Comparison of ENCODE assay signal across 8 cellular contexts in the genomic region with DNA sequence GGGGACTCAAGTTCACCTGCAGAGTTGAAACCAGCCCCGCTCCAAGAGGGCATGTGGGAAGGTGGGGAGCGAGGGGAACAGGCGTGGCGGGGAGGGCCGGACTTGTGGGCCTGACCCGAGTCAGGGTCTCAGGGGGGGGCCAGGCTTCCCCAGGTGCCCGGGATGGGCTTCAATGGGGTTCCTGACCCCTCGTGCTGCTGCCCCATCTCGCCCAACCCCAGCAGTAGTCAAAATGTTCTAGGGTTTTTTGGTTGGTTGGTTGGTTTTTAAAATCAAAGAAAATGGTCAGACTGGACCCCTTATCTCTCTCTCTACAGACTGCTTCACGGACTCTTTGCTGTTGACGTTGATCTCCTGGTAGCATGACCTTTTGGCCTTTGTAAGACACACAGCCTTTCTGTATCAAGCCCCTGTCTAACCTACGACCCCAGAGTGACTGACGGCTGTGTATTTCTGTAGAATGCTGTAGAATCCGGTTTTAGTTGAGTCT.
DNase-seq lines count a peak whose midpoint lies in the region; ATAC-seq and TF ChIP-seq lines count a peak whose summit lies in the region.

No MANE protein-coding gene starts in this region.

- H3K4me1 ChIP-seq in skeletal muscle satellite cell (ENCODE audit: control insufficient read depth, insufficient read depth, low read length) = peaks cover 20% of the 10 kb centered on the region

- H3K4me2 ChIP-seq in skeletal muscle satellite cell (ENCODE audit: low read length) = peak overlapping the region; percentile 82

- intact Hi-C loops in Right ventricle myocardium superior (cut with DNase I) = no loop called here

- DNase-seq in H7 = peak; percentile 70
- DNase-seq in Right ventricle myocardium superior = peak; percentile 38
- DNase-seq in NCI-H1930 (lab: John Stamatoyannopoulos, UW) = no peak
- no peak for DNase-seq in GF-D8 (lab: John Stamatoyannopoulos, UW)
- no peak for DNase-seq in SIG-M5 (lab: John Stamatoyannopoulos, UW)

- H3K9ac ChIP-seq in skeletal muscle satellite cell (ENCODE audit: low read depth, low read length) = peak overlapping the region; percentile 88

- H3K9me3 ChIP-seq in skeletal muscle satellite cell (replicated peaks; ENCODE audit: low read length) = no peaks in the 10 kb centered on the region

- H3K27me3 ChIP-seq in H7 (ENCODE audit: control insufficient read depth, insufficient read depth, low read length) (no peaks in the 10 kb centered on the region), skeletal muscle satellite cell (ENCODE audit: control insufficient read depth, insufficient read depth, low read length) (peaks cover 6% of the 10 kb centered on the region)

- H3K36me3 ChIP-seq in H7 (replicated peaks; ENCODE audit: control insufficient read depth, insufficient read depth, low read length) (no peaks in the 10 kb centered on the region), skeletal muscle satellite cell (ENCODE audit: insufficient read depth, low read length) (no peaks in the 10 kb centered on the region)

- TF ChIP-seq CTCF in WI38 (IDR thresholded peaks at IDR 0.05; ENCODE audit: low read depth, low read length) = no peak

- H3K4me3 ChIP-seq in H7 (ENCODE audit: insufficient read depth, low read depth, low read length) = no peak overlapping the region
- peak overlapping the region; percentile 54; the same call in 1 of the 2 replicates for H3K4me3 ChIP-seq in WI38 (ENCODE audit: low read depth, low read length)
- H3K4me3 ChIP-seq in skeletal muscle satellite cell (ENCODE audit: low read length) = peak overlapping the region; percentile 61

- ATAC-seq in Right ventricle myocardium superior (ENCODE audit: poor library complexity) = no peak
- ATAC-seq in HG03354 (IDR thresholded peaks at IDR 0.05; ENCODE audit: poor library complexity, severe bottlenecking, unreplicated experiment) = no peak

Comparison
In these comparisons a context has a peak if more than half of its experiments do, and no peak if none do; other contexts are left out.
1. DNase-seq: peak in H7 (single experiment) and Right ventricle myocardium superior (single experiment); none in NCI-H1930 (0 of 2), GF-D8 (single experiment) and SIG-M5 (single experiment).